3 cellular contexts compared by ENCODE assay signal in genomic region chr11:1245717-1246116, GRCh38. TPM values are rescaled to one million over a fixed set of nuclear protein-coding genes. Genes with fewer than 3 reads are reported as not detected.
"Had no signal": no experiment of that assay in that cellular context is flagged by ENCODE, and none has a peak within 500 bp of the region (broad histone marks: within the 10 kb centered on the region; RNA-seq: fewer than 3 reads in every experiment).

No MANE protein-coding gene starts in this region.

RNA-seq across cellular contexts. Expression of gene MUC5B, which starts 22.9 kb away (rescaled TPM):
- total RNA-seq: LHCN-M2, MCF 10A, SJCRH30 had no signal
